In the genomic region with DNA sequence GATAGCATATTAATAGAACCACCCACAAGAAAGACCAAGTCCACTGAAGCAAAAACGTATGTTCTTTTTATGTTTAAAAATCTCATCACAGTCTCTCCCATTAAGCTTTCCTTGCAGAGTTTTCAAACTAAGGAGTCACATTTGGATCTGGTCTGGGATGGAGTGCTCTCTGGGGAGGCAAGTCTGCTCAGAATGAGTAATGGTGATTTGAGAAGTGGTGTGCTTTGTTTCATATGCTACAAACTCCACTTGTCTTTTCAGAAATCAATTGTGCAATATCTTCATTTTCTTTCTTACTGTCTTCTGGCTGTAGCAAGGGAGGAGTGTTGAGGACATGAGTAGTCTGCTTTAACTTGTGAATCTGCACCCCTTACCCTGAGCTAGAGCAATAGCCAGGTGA, we compare ENCODE assay signal across 15 cellular contexts.
DNase-seq lines count a peak whose midpoint lies in the region; ATAC-seq and TF ChIP-seq lines count a peak whose summit lies in the region.
"Had no signal": no experiment of that assay in that cellular context is flagged by ENCODE, and none has a peak within 500 bp of the region (broad histone marks: within the 10 kb centered on the region; RNA-seq: fewer than 3 reads in every experiment).

No MANE protein-coding gene starts in this region.

- POLR2A ChIA-PET in naive thymus-derived CD4-positive, alpha-beta T cell (lab: Charles Lee): no interaction called here

- no peak for TF ChIP-seq CTCF in osteoblast (IDR thresholded peaks at IDR 0.05; ENCODE audit: extremely low read depth, low read depth, low read length)
- no peak for TF ChIP-seq CTCF in endothelial cell (IDR thresholded peaks at IDR 0.05; ENCODE audit: unreplicated experiment)
- no peak for TF ChIP-seq CTCF in upper lobe of right lung (IDR thresholded peaks at IDR 0.05)

- H3K9me3 Mint-ChIP-seq in naive thymus-derived CD4-positive, alpha-beta T cell: peaks cover 0 to 6% (median 0%) of the 10 kb centered on the region in 11 donors
- no peaks in the 10 kb centered on the region for H3K9me3 Mint-ChIP-seq in endothelial cell (ENCODE audit: unreplicated experiment)
- H3K9me3 Mint-ChIP-seq: activated naive CD4-positive, alpha-beta T cell treated with anti-CD3 and anti-CD28 coated beads, Interleukin-2, amount 10 ng/mL, durations not matched to agents 7 days and 5 days; activated T-cell treated with anti-CD3 and anti-CD28 coated beads, Interleukin-2, amount 50 U/mL, for 4 hours; T-helper 2 cell treated with Interferon-gamma antibody and Interleukin-4, amounts not matched to agents 5 μg/mL and 100 μg/mL, for 36 hours had no signal

- no peak overlapping the region for H2AFZ ChIP-seq in osteoblast (ENCODE audit: low read length)
- H2AFZ ChIP-seq: PC-9 had no signal

- DNase-seq in AG20443 (ENCODE audit: low spot score): peak; percentile 24
- DNase-seq in NCI-H187 treated with DMSO at 0.1 percent for 48 hours (lab: John Stamatoyannopoulos, UW): peak; percentile 20
- peak; percentile 82 for DNase-seq in fibroblast of gingiva (ENCODE audit: low read depth)
- peak; percentile 73 for DNase-seq in osteoblast (ENCODE audit: insufficient read length, low spot score, missing footprints)
- DNase-seq in naive thymus-derived CD4-positive, alpha-beta T cell: no peak
- DNase-seq in NCI-H2107 (lab: John Stamatoyannopoulos, UW): no peak
- DNase-seq in endothelial cell (ENCODE audit: low spot score): no peak
- no peak for DNase-seq in upper lobe of right lung
- DNase-seq: activated CD8-positive, alpha-beta T cell treated with anti-CD3 and anti-CD28 coated beads, Interleukin-2, amount 10 ng/mL, durations not matched to agents 7 days and 5 days; activated naive CD4-positive, alpha-beta T cell treated with anti-CD3 and anti-CD28 coated beads, Interleukin-2, amount 10 ng/mL, durations not matched to agents 7 days and 5 days; activated T-cell treated with anti-CD3 and anti-CD28 coated beads, Interleukin-2, amount 50 U/mL, for 4 hours; NCI-H774; PC-9; SJCRH30 had no signal

- peak overlapping the region; percentile 65 for H3K4me2 ChIP-seq in osteoblast (ENCODE audit: insufficient read depth, low read length)
- H3K4me2 ChIP-seq: PC-9 had no signal

- H3K27me3 Mint-ChIP-seq in naive thymus-derived CD4-positive, alpha-beta T cell: peaks cover 0 to 6% (median 0%) of the 10 kb centered on the region in 5 donors
- H3K27me3 Mint-ChIP-seq in endothelial cell (ENCODE audit: unreplicated experiment): no peaks in the 10 kb centered on the region
- H3K27me3 Mint-ChIP-seq: activated naive CD4-positive, alpha-beta T cell treated with anti-CD3 and anti-CD28 coated beads, Interleukin-2, amount 10 ng/mL, durations not matched to agents 7 days and 5 days had no signal

- peaks cover 2% of the 10 kb centered on the region for H4K20me1 ChIP-seq in osteoblast (ENCODE audit: insufficient read depth, low read length)

- H3K4me3 ChIP-seq in osteoblast (ENCODE audit: insufficient read depth, low read length) (peak overlapping the region; percentile 13), upper lobe of right lung (no peak overlapping the region)
- H3K4me3 ChIP-seq in naive thymus-derived CD4-positive, alpha-beta T cell (ENCODE audit: low read length): no peak overlapping the region
- H3K4me3 ChIP-seq: PC-9, SJCRH30 had no signal

- H3K27ac Mint-ChIP-seq in naive thymus-derived CD4-positive, alpha-beta T cell: no peak overlapping the region
- no peak overlapping the region for H3K27ac Mint-ChIP-seq in endothelial cell (ENCODE audit: unreplicated experiment)
- H3K27ac Mint-ChIP-seq: activated CD8-positive, alpha-beta T cell treated with anti-CD3 and anti-CD28 coated beads, Interleukin-2, amount 10 ng/mL, durations not matched to agents 7 days and 5 days; activated naive CD4-positive, alpha-beta T cell treated with anti-CD3 and anti-CD28 coated beads, Interleukin-2, amount 10 ng/mL, durations not matched to agents 7 days and 5 days; T-helper 2 cell treated with Interferon-gamma antibody and Interleukin-4, amounts not matched to agents 5 μg/mL and 100 μg/mL, for 36 hours had no signal

- H3K9me3 ChIP-seq in osteoblast (ENCODE audit: low read depth, low read length) (no peaks in the 10 kb centered on the region), upper lobe of right lung (no peaks in the 10 kb centered on the region)
- H3K9me3 ChIP-seq in naive thymus-derived CD4-positive, alpha-beta T cell (ENCODE audit: control insufficient read depth in 2 of 3, low read length in 3 of 3): no peaks in the 10 kb centered on the region
- H3K9me3 ChIP-seq: SJCRH30 had no signal

- no peaks in the 10 kb centered on the region for H3K36me3 Mint-ChIP-seq in naive thymus-derived CD4-positive, alpha-beta T cell
- H3K36me3 Mint-ChIP-seq in endothelial cell (ENCODE audit: low read depth, unreplicated experiment): no peaks in the 10 kb centered on the region
- H3K36me3 Mint-ChIP-seq: activated naive CD4-positive, alpha-beta T cell treated with anti-CD3 and anti-CD28 coated beads, Interleukin-2, amount 10 ng/mL, durations not matched to agents 7 days and 5 days had no signal

- no peaks in the 10 kb centered on the region for H3K4me1 Mint-ChIP-seq in naive thymus-derived CD4-positive, alpha-beta T cell
- H3K4me1 Mint-ChIP-seq in endothelial cell (ENCODE audit: unreplicated experiment): peaks cover 6% of the 10 kb centered on the region
- H3K4me1 Mint-ChIP-seq: activated naive CD4-positive, alpha-beta T cell treated with anti-CD3 and anti-CD28 coated beads, Interleukin-2, amount 10 ng/mL, durations not matched to agents 7 days and 5 days had no signal

- H3K27ac ChIP-seq in osteoblast (ENCODE audit: low read depth, low read length) (no peak overlapping the region), upper lobe of right lung (no peak overlapping the region)
- no peak overlapping the region for H3K27ac ChIP-seq in naive thymus-derived CD4-positive, alpha-beta T cell (ENCODE audit: low read depth, low read length)
- H3K27ac ChIP-seq: PC-9, SJCRH30 had no signal

- H3K27me3 ChIP-seq in osteoblast (ENCODE audit: insufficient read depth, low read length) (no peaks in the 10 kb centered on the region), upper lobe of right lung (no peaks in the 10 kb centered on the region)
- H3K27me3 ChIP-seq in naive thymus-derived CD4-positive, alpha-beta T cell (ENCODE audit: control insufficient read depth in 2 of 2, insufficient read depth in 2 of 2, low read length in 2 of 2): no peaks in the 10 kb centered on the region
- H3K27me3 ChIP-seq: SJCRH30 had no signal

- CTCF ChIA-PET in naive thymus-derived CD4-positive, alpha-beta T cell (lab: Charles Lee): no interaction called here

- H3K36me3 ChIP-seq in osteoblast (ENCODE audit: insufficient read depth, low read length) (no peaks in the 10 kb centered on the region), upper lobe of right lung (no peaks in the 10 kb centered on the region)
- no peaks in the 10 kb centered on the region for H3K36me3 ChIP-seq in naive thymus-derived CD4-positive, alpha-beta T cell (ENCODE audit: control insufficient read depth in 2 of 3, insufficient read depth in 3 of 3, low read length in 3 of 3)
- H3K36me3 ChIP-seq: SJCRH30 had no signal

- H3K79me2 ChIP-seq in osteoblast (ENCODE audit: insufficient read depth, low read length): no peaks in the 10 kb centered on the region

- intact Hi-C loops in naive thymus-derived CD4-positive, alpha-beta T cell (cut with micrococcal nuclease): no loop called here
- intact Hi-C loops in upper lobe of right lung (cut with DNase I): no loop called here

- ATAC-seq in naive thymus-derived CD4-positive, alpha-beta T cell: no peak
- no peak for ATAC-seq in upper lobe of right lung
- ATAC-seq: activated CD8-positive, alpha-beta T cell treated with anti-CD3 and anti-CD28 coated beads, Interleukin-2, amount 10 ng/mL, durations not matched to agents 7 days and 5 days; activated T-cell treated with anti-CD3 and anti-CD28 coated beads, Interleukin-2, amount 50 U/mL, for 4 hours had no signal

- H3K4me3 Mint-ChIP-seq in naive thymus-derived CD4-positive, alpha-beta T cell: no peak overlapping the region
- H3K4me3 Mint-ChIP-seq in endothelial cell (ENCODE audit: unreplicated experiment): no peak overlapping the region
- H3K4me3 Mint-ChIP-seq: activated CD8-positive, alpha-beta T cell treated with anti-CD3 and anti-CD28 coated beads, Interleukin-2, amount 10 ng/mL, durations not matched to agents 7 days and 5 days; activated naive CD4-positive, alpha-beta T cell treated with anti-CD3 and anti-CD28 coated beads, Interleukin-2, amount 10 ng/mL, durations not matched to agents 7 days and 5 days; activated T-cell treated with anti-CD3 and anti-CD28 coated beads, Interleukin-2, amount 50 U/mL, for 4 hours; T-helper 2 cell treated with Interferon-gamma antibody and Interleukin-4, amounts not matched to agents 5 μg/mL and 100 μg/mL, for 36 hours had no signal

- H3K4me1 ChIP-seq in osteoblast (ENCODE audit: insufficient read depth, low read length): peaks cover 16% of the 10 kb centered on the region
- H3K4me1 ChIP-seq in naive thymus-derived CD4-positive, alpha-beta T cell (ENCODE audit: control insufficient read depth in 2 of 2, insufficient read depth in 2 of 2, low read length in 2 of 2): no peaks in the 10 kb centered on the region
- H3K4me1 ChIP-seq in upper lobe of right lung: no peaks in the 10 kb centered on the region
- H3K4me1 ChIP-seq: SJCRH30 had no signal

Comparison
In these comparisons a context has a peak if more than half of its experiments do, and no peak if none do; other contexts are left out.
1. DNase-seq: peak in AG20443 (single experiment), NCI-H187 treated with DMSO at 0.1 percent for 48 hours (single experiment), fibroblast of gingiva (single experiment) and osteoblast (single experiment); none in naive thymus-derived CD4-positive, alpha-beta T cell (0 of 9), NCI-H2107 (single experiment), endothelial cell (single experiment) and upper lobe of right lung (single experiment).